27 cellular contexts compared by ENCODE assay signal in the genomic region with DNA sequence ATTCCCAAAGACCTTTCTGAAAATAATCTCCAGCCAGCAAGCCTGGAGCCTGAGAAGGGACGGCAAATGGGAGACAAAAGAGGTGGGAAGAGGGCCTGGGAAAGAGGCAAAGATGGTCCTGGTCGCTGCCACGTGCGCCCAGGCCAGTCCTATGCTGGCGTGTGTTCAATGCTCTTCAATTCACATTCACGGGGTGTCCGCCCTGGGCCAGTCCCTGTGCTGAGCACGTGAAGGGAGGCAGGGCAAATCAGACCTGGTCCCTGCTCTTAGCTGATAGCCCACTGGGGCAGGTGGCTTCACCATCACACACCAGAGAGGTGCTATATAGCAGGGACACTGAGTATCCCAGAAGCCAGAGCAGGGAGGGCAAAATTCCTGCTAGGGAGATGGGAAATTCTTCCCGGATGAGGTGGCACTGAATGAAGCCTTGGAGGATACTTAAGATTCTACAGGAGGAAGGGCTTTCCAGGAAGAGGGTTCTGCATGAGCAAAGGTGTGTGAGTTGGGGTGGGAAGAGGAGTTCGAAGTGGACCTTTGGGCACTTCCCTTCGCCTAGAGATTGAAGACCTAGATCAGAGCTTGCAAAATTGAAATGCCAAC.
"Had no signal": no experiment of that assay in that cellular context is flagged by ENCODE, and none has a peak within 500 bp of the region (broad histone marks: within the 10 kb centered on the region; RNA-seq: fewer than 3 reads in every experiment).

No MANE protein-coding gene starts in this region.

- H3K36me3 Mint-ChIP-seq: WTC11 had no signal

- H3K4me3 ChIP-seq: gastroesophageal sphincter, hepatocyte, psoas muscle, suprapubic skin, tibial artery had no signal

- DNase-seq: activated CD4-positive, alpha-beta memory T cell treated with anti-CD3 and anti-CD28 coated beads, Interleukin-2, amount 10 ng/mL, durations not matched to agents 7 days and 5 days; activated CD4-positive, alpha-beta T cell treated with anti-CD3 and anti-CD28 coated beads for 1 hour; activated CD4-positive, alpha-beta T cell treated with anti-CD3 and anti-CD28 coated beads, Interleukin-2, amount 10 ng/mL, durations not matched to agents 7 days and 5 days; activated CD8-positive, alpha-beta memory T cell treated with anti-CD3 and anti-CD28 coated beads, Interleukin-2, amount 50 U/mL, for 48 hours; activated gamma-delta T cell; activated naive CD4-positive, alpha-beta T cell treated with anti-CD3 and anti-CD28 coated beads, Interleukin-2, amount 50 U/mL, for 16 hours; activated T-cell treated with anti-CD3 and anti-CD28 coated beads, Interleukin-2, amount 50 U/mL, for 24 hours; amygdala; dermis blood vessel endothelial cell; effector CD4-positive, alpha-beta T cell; erythroblast; kidney; naive thymus-derived CD8-positive, alpha-beta T cell; occipital lobe; psoas muscle; stimulated activated CD4-positive, alpha-beta T cell treated with anti-CD3 and anti-CD28 coated beads, Interleukin-15, amount 100 ng/mL, for 24 hours; stimulated activated CD4-positive, alpha-beta T cell treated with anti-CD3 and anti-CD28 coated beads, Interleukin-2, amount 100 ng/mL, for 24 hours; stimulated activated naive CD4-positive, alpha-beta T cell; T-helper 2 cell had no signal

- H3K4me1 Mint-ChIP-seq: activated CD4-positive, alpha-beta memory T cell treated with anti-CD3 and anti-CD28 coated beads, Interleukin-2, amount 10 ng/mL, durations not matched to agents 7 days and 5 days; activated CD4-positive, alpha-beta T cell treated with anti-CD3 and anti-CD28 coated beads, Interleukin-2, amount 10 ng/mL, durations not matched to agents 7 days and 5 days; central memory CD8-positive, alpha-beta T cell; naive thymus-derived CD8-positive, alpha-beta T cell; neural crest cell had no signal

- H3K27me3 ChIP-seq: gastroesophageal sphincter, hepatocyte, suprapubic skin had no signal

- H3K9me3 Mint-ChIP-seq: activated CD4-positive, alpha-beta memory T cell treated with anti-CD3 and anti-CD28 coated beads, Interleukin-2, amount 10 ng/mL, durations not matched to agents 7 days and 5 days; activated CD4-positive, alpha-beta T cell treated with anti-CD3 and anti-CD28 coated beads, Interleukin-2, amount 10 ng/mL, durations not matched to agents 7 days and 5 days; activated T-cell treated with anti-CD3 and anti-CD28 coated beads, Interleukin-2, amount 50 U/mL, for 24 hours; central memory CD8-positive, alpha-beta T cell; neural crest cell had no signal

- H2AFZ ChIP-seq: hepatocyte, parathyroid adenoma had no signal

- H3K4me2 ChIP-seq: hepatocyte had no signal

- H3K4me1 ChIP-seq: gastroesophageal sphincter, parathyroid adenoma, psoas muscle, suprapubic skin, tibial artery had no signal

- H3K79me2 ChIP-seq: hepatocyte, parathyroid adenoma had no signal

- H3K27ac Mint-ChIP-seq: activated CD4-positive, alpha-beta memory T cell treated with anti-CD3 and anti-CD28 coated beads, Interleukin-2, amount 10 ng/mL, durations not matched to agents 7 days and 5 days; activated CD4-positive, alpha-beta T cell treated with anti-CD3 and anti-CD28 coated beads, Interleukin-2, amount 10 ng/mL, durations not matched to agents 7 days and 5 days; activated T-cell treated with anti-CD3 and anti-CD28 coated beads, Interleukin-2, amount 50 U/mL, for 24 hours; naive thymus-derived CD8-positive, alpha-beta T cell; WTC11 had no signal

- H3K9me3 ChIP-seq: gastroesophageal sphincter, psoas muscle, tibial artery had no signal

- ATAC-seq: gastroesophageal sphincter; naive thymus-derived CD8-positive, alpha-beta T cell; psoas muscle had no signal

- H3K36me3 ChIP-seq: gastroesophageal sphincter, suprapubic skin, tibial artery had no signal

- H3K27me3 Mint-ChIP-seq: activated CD4-positive, alpha-beta memory T cell treated with anti-CD3 and anti-CD28 coated beads, Interleukin-2, amount 10 ng/mL, durations not matched to agents 7 days and 5 days; activated T-cell treated with anti-CD3 and anti-CD28 coated beads, Interleukin-2, amount 50 U/mL, for 24 hours; central memory CD8-positive, alpha-beta T cell had no signal

- H3K27ac ChIP-seq: gastroesophageal sphincter, hepatocyte, parathyroid adenoma, psoas muscle, suprapubic skin, tibial artery had no signal

- H3K9ac ChIP-seq: parathyroid adenoma had no signal

- H3K4me3 Mint-ChIP-seq: activated CD4-positive, alpha-beta memory T cell treated with anti-CD3 and anti-CD28 coated beads, Interleukin-2, amount 10 ng/mL, durations not matched to agents 7 days and 5 days; activated CD4-positive, alpha-beta T cell treated with anti-CD3 and anti-CD28 coated beads, Interleukin-2, amount 10 ng/mL, durations not matched to agents 7 days and 5 days; activated T-cell treated with anti-CD3 and anti-CD28 coated beads, Interleukin-2, amount 50 U/mL, for 24 hours; central memory CD8-positive, alpha-beta T cell; naive thymus-derived CD8-positive, alpha-beta T cell; neural crest cell; WTC11 had no signal
